ENCODE assay signal across 1 cellular context in the genomic region with DNA sequence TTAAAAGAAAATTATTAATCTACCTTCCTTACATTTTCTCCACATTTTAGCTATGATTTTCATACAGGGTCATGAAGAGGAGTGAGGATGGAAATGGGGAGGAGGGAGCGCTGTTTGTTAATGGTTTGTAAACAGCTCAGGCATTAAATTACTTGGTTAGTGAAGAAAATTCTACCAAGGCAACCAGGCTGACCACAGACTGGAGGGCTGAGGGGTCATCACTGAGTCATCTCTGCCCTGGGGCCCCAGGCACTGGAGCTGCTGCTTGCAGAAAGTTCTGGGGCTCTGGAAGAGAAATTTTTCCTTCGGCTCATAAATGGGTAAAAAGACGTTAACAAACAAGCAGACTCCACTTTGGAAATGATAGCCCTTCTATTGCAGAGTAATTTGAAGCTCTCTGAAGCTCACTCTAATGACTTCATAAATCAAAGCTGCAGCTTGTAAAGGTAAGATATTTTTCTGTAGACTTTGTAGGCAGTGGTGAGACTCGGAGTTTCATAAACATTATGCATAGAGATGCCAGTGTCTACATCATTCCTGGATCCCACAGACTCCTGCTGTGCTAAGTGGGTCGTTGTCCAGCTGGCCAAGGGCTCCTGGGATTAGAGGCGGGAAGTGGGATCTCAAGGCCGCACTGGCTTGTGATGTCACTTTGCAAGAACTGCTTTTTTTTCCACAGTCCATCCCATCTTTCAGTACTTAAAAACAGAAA.
TF ChIP-seq lines count a peak whose summit lies in the region.

No MANE protein-coding gene starts in this region.

TF ChIP-seq in GM23338, 12 proteins besides CTCF, POLR2A, EP300 and RAD21 (continued from another document):
- TF ChIP-seq, protein P1, sequence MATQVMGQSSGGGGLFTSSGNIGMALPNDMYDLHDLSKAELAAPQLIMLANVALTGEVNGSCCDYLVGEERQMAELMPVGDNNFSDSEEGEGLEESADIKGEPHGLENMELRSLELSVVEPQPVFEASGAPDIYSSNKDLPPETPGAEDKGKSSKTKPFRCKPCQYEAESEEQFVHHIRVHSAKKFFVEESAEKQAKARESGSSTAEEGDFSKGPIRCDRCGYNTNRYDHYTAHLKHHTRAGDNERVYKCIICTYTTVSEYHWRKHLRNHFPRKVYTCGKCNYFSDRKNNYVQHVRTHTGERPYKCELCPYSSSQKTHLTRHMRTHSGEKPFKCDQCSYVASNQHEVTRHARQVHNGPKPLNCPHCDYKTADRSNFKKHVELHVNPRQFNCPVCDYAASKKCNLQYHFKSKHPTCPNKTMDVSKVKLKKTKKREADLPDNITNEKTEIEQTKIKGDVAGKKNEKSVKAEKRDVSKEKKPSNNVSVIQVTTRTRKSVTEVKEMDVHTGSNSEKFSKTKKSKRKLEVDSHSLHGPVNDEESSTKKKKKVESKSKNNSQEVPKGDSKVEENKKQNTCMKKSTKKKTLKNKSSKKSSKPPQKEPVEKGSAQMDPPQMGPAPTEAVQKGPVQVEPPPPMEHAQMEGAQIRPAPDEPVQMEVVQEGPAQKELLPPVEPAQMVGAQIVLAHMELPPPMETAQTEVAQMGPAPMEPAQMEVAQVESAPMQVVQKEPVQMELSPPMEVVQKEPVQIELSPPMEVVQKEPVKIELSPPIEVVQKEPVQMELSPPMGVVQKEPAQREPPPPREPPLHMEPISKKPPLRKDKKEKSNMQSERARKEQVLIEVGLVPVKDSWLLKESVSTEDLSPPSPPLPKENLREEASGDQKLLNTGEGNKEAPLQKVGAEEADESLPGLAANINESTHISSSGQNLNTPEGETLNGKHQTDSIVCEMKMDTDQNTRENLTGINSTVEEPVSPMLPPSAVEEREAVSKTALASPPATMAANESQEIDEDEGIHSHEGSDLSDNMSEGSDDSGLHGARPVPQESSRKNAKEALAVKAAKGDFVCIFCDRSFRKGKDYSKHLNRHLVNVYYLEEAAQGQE (IDR thresholded peaks at IDR 0.05; ENCODE audit: unreplicated experiment), result no peak
- TF ChIP-seq EZH2 (IDR thresholded peaks at IDR 0.05; ENCODE audit: low read depth, unreplicated experiment) (no peak), ZNF114 (CRISPR knock-in tag; IDR thresholded peaks at IDR 0.05) (no peak), STAT1 (IDR thresholded peaks at IDR 0.05; ENCODE audit: unreplicated experiment) (no peak), EZH2phosphoT487 (IDR thresholded peaks at IDR 0.05; ENCODE audit: unreplicated experiment) (no peak), CREB1 (CRISPR knock-in tag; IDR thresholded peaks at IDR 0.05; ENCODE audit: low read depth) (no peak), ZNF331 (CRISPR knock-in tag; IDR thresholded peaks at IDR 0.05; ENCODE audit: low read depth) (no peak), POLR2AphosphoS5 (IDR thresholded peaks at IDR 0.05; ENCODE audit: low read depth) (no peak)
